In the genomic region with DNA sequence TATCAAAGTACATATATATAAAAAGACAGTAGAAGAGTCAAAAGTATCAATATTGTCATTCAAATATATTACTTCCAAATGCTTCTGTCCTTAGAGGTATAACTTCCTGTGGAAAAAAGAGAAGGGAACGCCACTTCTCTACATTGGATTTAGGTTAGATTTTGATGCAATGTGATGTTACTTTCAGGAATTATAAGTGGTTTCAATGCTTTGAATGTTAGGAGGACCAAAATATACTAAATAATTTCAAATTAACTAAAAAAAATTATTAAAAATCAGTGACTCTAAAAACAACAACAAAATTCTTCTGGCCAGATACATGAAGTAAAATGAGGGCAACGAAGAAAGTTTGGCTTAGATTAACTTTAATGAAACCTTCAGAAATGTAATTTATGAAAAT, we compare ENCODE assay signal across 35 cellular contexts.
"Had no signal": no experiment of that assay in that cellular context is flagged by ENCODE, and none has a peak within 500 bp of the region (broad histone marks: within the 10 kb centered on the region; RNA-seq: fewer than 3 reads in every experiment).

No MANE protein-coding gene starts in this region.

- DNase-seq: Karpas-422, Kasumi-1, MG63, MM.1S, MV-4-11, NCI-H1048, NCI-H1092, NCI-H1092 treated with DMSO at 0.1 percent for 48 hours, NCI-H1105, NCI-H1105 treated with DMSO at 0.1 percent for 48 hours, NCI-H1417, NCI-H1417 treated with DMSO at 0.1 percent for 48 hours, NCI-H1436, NCI-H1436 treated with DMSO at 0.1 percent for 48 hours, NCI-H146, NCI-H1694, NCI-H1694 treated with DMSO at 0.1 percent for 48 hours, NCI-H187, NCI-H187 treated with DMSO at 0.1 percent for 48 hours, NCI-H1930, NCI-H2029, NCI-H2029 treated with DMSO at 0.1 percent for 48 hours, NCI-H2081 treated with DMSO at 0.1 percent for 48 hours, NCI-H2107, NCI-H2171, NCI-H2171 treated with DMSO at 0.1 percent for 48 hours, NCI-H2227 treated with DMSO at 0.1 percent for 48 hours, NCI-H345, NCI-H446, NCI-H446 treated with DMSO at 0.1 percent for 48 hours, NCI-H510A, NCI-H510A treated with DMSO at 0.1 percent for 48 hours, NCI-H524, NCI-H524 treated with DMSO at 0.1 percent for 48 hours, NCI-H526 had no signal

- H3K27me3 ChIP-seq: MG63 had no signal

- H3K4me3 ChIP-seq: MG63 had no signal
